Comparison of ENCODE assay signal across 8 cellular contexts in the genomic region with DNA sequence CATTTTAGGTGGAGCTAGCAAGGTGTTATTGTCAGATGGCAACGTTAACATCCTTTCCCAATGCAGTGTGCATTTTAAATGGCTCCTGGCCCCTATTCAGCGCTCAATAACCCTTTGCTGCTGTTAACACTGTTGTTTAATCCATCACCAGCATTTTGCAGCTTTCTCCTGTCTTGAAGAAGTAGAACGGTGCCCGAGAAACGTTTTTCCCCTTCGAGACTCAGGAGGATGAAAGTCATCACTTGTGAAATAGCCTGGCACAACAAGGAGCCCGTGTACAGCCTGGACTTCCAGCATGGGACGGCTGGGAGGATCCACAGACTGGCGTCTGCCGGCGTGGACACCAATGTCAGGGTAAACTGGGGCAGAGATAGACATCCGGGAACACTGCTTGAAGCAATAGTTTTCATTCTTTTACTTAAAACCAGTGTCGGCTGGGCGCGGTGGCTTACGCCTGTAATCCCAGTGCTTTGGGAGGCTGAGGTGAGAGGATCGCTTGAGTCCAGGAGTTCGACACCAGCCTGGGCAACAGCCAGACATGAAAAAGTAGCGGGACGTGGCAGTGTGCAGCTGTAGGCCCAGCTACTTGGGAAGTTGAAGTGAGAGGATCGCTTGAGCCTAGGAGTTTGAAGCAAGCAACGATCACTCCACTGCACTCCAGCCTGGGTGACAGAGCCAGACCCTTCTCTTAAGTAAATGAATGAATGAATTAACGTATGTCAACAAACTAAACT. TPM values are rescaled to one million over a fixed set of nuclear protein-coding genes. Genes with fewer than 3 reads are reported as not detected.
DNase-seq lines count a peak whose midpoint lies in the region; ATAC-seq and TF ChIP-seq lines count a peak whose summit lies in the region.

No MANE protein-coding gene starts in this region.

- H3K9me2 ChIP-seq in Karpas-422 (replicated peaks; ENCODE audit: insufficient read depth, low read length): no peaks in the 10 kb centered on the region

- H3K4me2 ChIP-seq in Karpas-422 (ENCODE audit: low read depth, low read length, poor library complexity, severe bottlenecking): peak overlapping the region; percentile 79

- ATAC-seq in natural killer cell treated with Interleukin-12 subunit alpha and Interleukin-12 subunit beta and Interleukin-15 and Interleukin-18, amount 100 ng/mL, for 72 hours: peak in 1 of 2 donors; percentile 1
- ATAC-seq in GM21360 (IDR thresholded peaks at IDR 0.05; ENCODE audit: unreplicated experiment) (no peak), GM21526 (IDR thresholded peaks at IDR 0.05; ENCODE audit: low FRiP score, unreplicated experiment) (no peak), HG02588 (IDR thresholded peaks at IDR 0.05; ENCODE audit: unreplicated experiment) (no peak)

- TF ChIP-seq CTCF in coronary artery (IDR thresholded peaks at IDR 0.05): no peak

- DNase-seq in ELR (ENCODE audit: low read depth) (peak; percentile 37), Karpas-422 (no peak), coronary artery (ENCODE audit: low spot score) (no peak)
- no peak for DNase-seq in natural killer cell treated with Interleukin-12 subunit alpha and Interleukin-12 subunit beta and Interleukin-15 and Interleukin-18, amount 100 ng/mL, for 72 hours (ENCODE audit: low spot score)
- DNase-seq in activated CD4-positive, alpha-beta T cell treated with anti-CD3 and anti-CD28 coated beads, Interleukin-2, amount 50 U/mL, for 48 hours: no peak

- peak overlapping the region; percentile 70 for H3K4me3 ChIP-seq in Karpas-422 (ENCODE audit: low read length)
- peak overlapping the region; percentile 75 for H3K4me3 ChIP-seq in coronary artery

- H4K20me1 ChIP-seq in Karpas-422 (ENCODE audit: insufficient read depth, low read depth, low read length): no peaks in the 10 kb centered on the region

- peaks cover 9% of the 10 kb centered on the region for H3K36me3 ChIP-seq in Karpas-422 (ENCODE audit: insufficient read depth, low read length)

- peaks cover 18% of the 10 kb centered on the region for H3K79me2 ChIP-seq in Karpas-422 (ENCODE audit: low read length)

- peaks cover 8 to 15% of the 10 kb centered on the region in 2 donors for H3K4me1 Mint-ChIP-seq in natural killer cell treated with Interleukin-12 subunit alpha and Interleukin-12 subunit beta and Interleukin-15 and Interleukin-18, amount 100 ng/mL, for 72 hours (ENCODE audit: low read depth in 2 of 2)

- H3K36me3 Mint-ChIP-seq in natural killer cell treated with Interleukin-12 subunit alpha and Interleukin-12 subunit beta and Interleukin-15 and Interleukin-18, amount 100 ng/mL, for 72 hours: peaks cover 5% of the 10 kb centered on the region

- H3K27ac Mint-ChIP-seq in natural killer cell treated with Interleukin-12 subunit alpha and Interleukin-12 subunit beta and Interleukin-15 and Interleukin-18, amount 100 ng/mL, for 72 hours: no peak overlapping the region

- H3K9ac ChIP-seq in Karpas-422 (ENCODE audit: low read length): peak overlapping the region; percentile 82

- no peaks in the 10 kb centered on the region for H3K9me3 Mint-ChIP-seq in natural killer cell treated with Interleukin-12 subunit alpha and Interleukin-12 subunit beta and Interleukin-15 and Interleukin-18, amount 100 ng/mL, for 72 hours

- no peaks in the 10 kb centered on the region for H3K27me3 ChIP-seq in Karpas-422 (ENCODE audit: low read length)

- no peaks in the 10 kb centered on the region for H3K9me3 ChIP-seq in Karpas-422 (ENCODE audit: low read length)

- peak overlapping the region; percentile 84 for H3K4me3 Mint-ChIP-seq in natural killer cell treated with Interleukin-12 subunit alpha and Interleukin-12 subunit beta and Interleukin-15 and Interleukin-18, amount 100 ng/mL, for 72 hours

- peaks cover 9% of the 10 kb centered on the region for H3K4me1 ChIP-seq in Karpas-422 (ENCODE audit: low read length)

- no peaks in the 10 kb centered on the region for H3K27me3 Mint-ChIP-seq in natural killer cell treated with Interleukin-12 subunit alpha and Interleukin-12 subunit beta and Interleukin-15 and Interleukin-18, amount 100 ng/mL, for 72 hours

- peak overlapping the region; percentile 30; the same call in 1 of the 2 replicates for H3K27ac ChIP-seq in Karpas-422 (ENCODE audit: low read length)
- peak overlapping the region; percentile 21 to 68 for H3K27ac ChIP-seq in coronary artery

- H2AFZ ChIP-seq in Karpas-422 (ENCODE audit: low read length): peak overlapping the region; percentile 37; the same call in 1 of the 2 replicates

RNA-seq across cellular contexts. Expression of gene CHAF1B, which starts 0.9 kb away (rescaled TPM):
- total RNA-seq in Karpas-422 (2014; rRNA removed; shearing (Covaris generic); ENCODE audit: low replicate concordance): 2.3 and 5.6 TPM in 2 replicates
- 10 to 100 TPM; 20.2 to 38.0 TPM for total RNA-seq in natural killer cell treated with Interleukin-12 subunit alpha and Interleukin-12 subunit beta and Interleukin-15 and Interleukin-18, amount 100 ng/mL, for 72 hours
